Comparison of ENCODE assay signal across 8 cellular contexts in genomic region chr22:38569972-38570840, GRCh38. TPM values are rescaled to one million over a fixed set of nuclear protein-coding genes. Genes with fewer than 3 reads are reported as not detected.
DNase-seq lines count a peak whose midpoint lies in the region; ATAC-seq and TF ChIP-seq lines count a peak whose summit lies in the region.

TSS of gene DMC1 (minus strand) at chr22:38570183. CDS start at chr22:38568256, 1,927 bp downstream.

- intact Hi-C loops in PC-9 (cut with micrococcal nuclease; ENCODE audit: unreplicated experiment): loop anchor here (1.0 to 10.0 kb wide), 4 partner anchors 64 to 468 kb away; partner anchors contain the start of gene DDX17

- peaks cover 7% of the 10 kb centered on the region for H3K36me3 Mint-ChIP-seq in activated T-cell treated with anti-CD3 and anti-CD28 coated beads, Interleukin-2, amount 50 U/mL, for 24 hours (ENCODE audit: low read depth)

- TF ChIP-seq CTCF in PC-9 (conservative IDR thresholded peaks at IDR 0.05): no peak

- no peaks in the 10 kb centered on the region; the same call in 1 of the 2 replicates for H3K79me2 ChIP-seq in PC-9 (ENCODE audit: low read depth)

- H3K9me2 ChIP-seq in PC-9 (ENCODE audit: insufficient read depth): no peaks in the 10 kb centered on the region

- CTCF ChIA-PET in PC-9 (lab: Charles Lee): interaction anchor here (0.6 to 2.2 kb wide), 4 partner anchors 60 to 518 kb away, joined by 4 to 11 read pairs (median 6); no protein-coding TSS in a partner anchor

- POLR2A ChIA-PET in PC-9 (lab: Charles Lee; ENCODE audit: unreplicated experiment): interaction anchor here (0.5 to 0.7 kb wide), 4 partner anchors 172 to 388 kb away, joined by 4 to 8 read pairs (median 6); partner anchors contain the start of gene PLA2G6

- peak within 1 kb of the TSS; percentile 98 for H3K27ac Mint-ChIP-seq in activated T-cell treated with anti-CD3 and anti-CD28 coated beads, Interleukin-2, amount 50 U/mL, for 24 hours

- WGBS in esophagus, 2 donors: 1% methylated on average over 56 to 65 of the region's 66 CpGs

- peak within 1 kb of the TSS; percentile 85 for H3K4me3 Mint-ChIP-seq in activated T-cell treated with anti-CD3 and anti-CD28 coated beads, Interleukin-2, amount 50 U/mL, for 24 hours

- H3K9me3 ChIP-seq in HUES6 (ENCODE audit: control insufficient read depth, insufficient read depth, low read depth, low read length) (no peaks in the 10 kb centered on the region), PC-9 (ENCODE audit: insufficient read depth, low read depth) (no peaks in the 10 kb centered on the region), esophagus (ENCODE audit: control insufficient read depth in 2 of 2, insufficient read depth in 1 of 2, low read depth in 1 of 2, low read length in 1 of 2) (no peaks in the 10 kb centered on the region), mucosa of rectum (ENCODE audit: control insufficient read depth in 2 of 2, low read length in 2 of 2) (no peaks in the 10 kb centered on the region)

- peak within 1 kb of the TSS; percentile 95 for H3K9ac ChIP-seq in HUES6 (ENCODE audit: low read length)
- peak within 1 kb of the TSS; percentile 69 to 82 for H3K9ac ChIP-seq in mucosa of rectum (ENCODE audit: low read depth in 1 of 2, low read length in 2 of 2)

- H3K4me3 ChIP-seq in HUES6 (ENCODE audit: low read depth, low read length) (peak within 1 kb of the TSS; percentile 85), PC-9 (peak within 1 kb of the TSS; percentile 64), esophagus (ENCODE audit: low read depth in 1 of 2, low read length in 2 of 2) (peak within 1 kb of the TSS; percentile 59 to 63), mucosa of rectum (ENCODE audit: low read length in 2 of 2) (peak within 1 kb of the TSS; percentile 69 to 83)

- BruUV-seq in PC-9 (replicated peaks; lab: Mats Ljungman, UMichigan): no TSS peak

- H3K9me3 Mint-ChIP-seq in activated T-cell treated with anti-CD3 and anti-CD28 coated beads, Interleukin-2, amount 50 U/mL, for 24 hours: no peaks in the 10 kb centered on the region

- H3K27me3 Mint-ChIP-seq in activated T-cell treated with anti-CD3 and anti-CD28 coated beads, Interleukin-2, amount 50 U/mL, for 24 hours: no peaks in the 10 kb centered on the region

- peak within 1 kb of the TSS; percentile 90 for H2AFZ ChIP-seq in PC-9

- H3K4me1 ChIP-seq in HUES6 (ENCODE audit: control insufficient read depth, insufficient read depth, low read length): peaks cover 20% of the 10 kb centered on the region
- peaks cover 10% of the 10 kb centered on the region for H3K4me1 ChIP-seq in PC-9 (replicated peaks; ENCODE audit: insufficient read depth)
- peaks cover 0 to 3% of the 10 kb centered on the region in 2 donors for H3K4me1 ChIP-seq in esophagus (ENCODE audit: control insufficient read depth in 2 of 2, insufficient read depth in 2 of 2, low read length in 1 of 2)
- peaks cover 0 to 2% of the 10 kb centered on the region in 2 donors for H3K4me1 ChIP-seq in mucosa of rectum (ENCODE audit: control insufficient read depth in 2 of 2, insufficient read depth in 2 of 2, low read length in 2 of 2)

- no peaks in the 10 kb centered on the region for H3K27me3 ChIP-seq in HUES6 (ENCODE audit: control insufficient read depth, insufficient read depth, low read length)
- no peaks in the 10 kb centered on the region for H3K27me3 ChIP-seq in PC-9 (ENCODE audit: insufficient read depth, low read depth)
- no peaks in the 10 kb centered on the region for H3K27me3 ChIP-seq in esophagus (ENCODE audit: control insufficient read depth in 1 of 2, insufficient read depth in 2 of 2, low read length in 2 of 2)
- no peaks in the 10 kb centered on the region for H3K27me3 ChIP-seq in mucosa of rectum (ENCODE audit: control insufficient read depth in 2 of 2, insufficient read depth in 2 of 2, low read length in 2 of 2)

- DNase-seq in 8988T (peak; percentile 72), PC-9 (peak; percentile 77 to 91)
- peak; percentile 97 for DNase-seq in activated T-cell treated with anti-CD3 and anti-CD28 coated beads, Interleukin-2, amount 50 U/mL, for 24 hours
- DNase-seq in stimulated activated CD8-positive, alpha-beta memory T cell treated with anti-CD3 and anti-CD28 coated beads, Interleukin-4, amount 100 ng/mL, for 24 hours (ENCODE audit: low read depth): peak; percentile 96

- H4K20me1 ChIP-seq in PC-9 (ENCODE audit: insufficient read depth): no peaks in the 10 kb centered on the region

- peaks cover 25% of the 10 kb centered on the region for H3K4me1 Mint-ChIP-seq in activated T-cell treated with anti-CD3 and anti-CD28 coated beads, Interleukin-2, amount 50 U/mL, for 24 hours (ENCODE audit: low read depth)

- H3K4me2 ChIP-seq in PC-9: peak within 1 kb of the TSS; percentile 92

- H3K36me3 ChIP-seq in HUES6 (ENCODE audit: control insufficient read depth, insufficient read depth, low read length) (no peaks in the 10 kb centered on the region), PC-9 (ENCODE audit: low read depth) (no peaks in the 10 kb centered on the region), esophagus (ENCODE audit: control insufficient read depth in 2 of 2, insufficient read depth in 2 of 2, low read length in 1 of 2) (no peaks in the 10 kb centered on the region), mucosa of rectum (ENCODE audit: control insufficient read depth in 2 of 2, insufficient read depth in 2 of 2, low read length in 2 of 2) (no peaks in the 10 kb centered on the region)

- H3K27ac ChIP-seq in HUES6 (ENCODE audit: low read depth, low read length) (peak within 1 kb of the TSS; percentile 69; the same call in 1 of the 2 replicates), PC-9 (no peak within 1 kb of the TSS), esophagus (ENCODE audit: low read depth in 2 of 2, low read length in 1 of 2) (peak within 1 kb of the TSS; percentile 85 to 86), mucosa of rectum (ENCODE audit: low read depth in 2 of 2, low read length in 2 of 2) (peak within 1 kb of the TSS in 1 of 2 donors; percentile 63)

- peak; percentile 73 for ATAC-seq in GM18867 (IDR thresholded peaks at IDR 0.05; ENCODE audit: unreplicated experiment)

- peaks cover 24% of the 10 kb centered on the region for H3F3A ChIP-seq in PC-9 (ENCODE audit: insufficient read depth, low read depth)

RNA-seq across cellular contexts. Expression of gene DMC1, which starts in this region (rescaled TPM):
- total RNA-seq in PC-9 (2021): 5.6 and 6.3 TPM in 2 replicates
- 1 to 10 TPM in 1 of 2 donors, under 1 TPM in 1; 0.51 to 1.3 TPM for polyA plus RNA-seq in esophagus
